Comparison of ENCODE assay signal across 8 cellular contexts in the genomic region with DNA sequence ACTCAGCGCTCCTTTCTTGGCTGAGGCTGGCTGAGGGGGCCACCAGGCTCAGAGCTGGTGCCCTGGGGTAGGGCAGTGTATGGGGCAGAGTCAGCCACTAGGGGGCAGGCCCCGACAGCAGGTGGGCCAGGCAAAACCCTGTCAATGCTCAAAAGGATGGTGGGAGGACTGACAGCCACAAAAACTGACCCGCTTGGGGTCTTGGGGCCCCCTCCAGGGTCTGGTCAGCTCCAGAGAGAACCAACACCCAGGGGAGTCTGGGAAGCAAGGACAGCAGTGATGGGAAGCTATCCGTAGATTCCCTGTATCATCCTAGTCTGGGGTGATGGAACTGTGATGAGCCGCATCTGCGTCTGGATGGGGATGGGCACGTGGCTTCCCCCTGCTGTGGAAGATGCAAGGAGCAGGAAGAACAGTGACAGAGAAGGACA.
DNase-seq lines count a peak whose midpoint lies in the region; ATAC-seq and TF ChIP-seq lines count a peak whose summit lies in the region.

No MANE protein-coding gene starts in this region.

- no peaks in the 10 kb centered on the region for H3K36me3 Mint-ChIP-seq in CD14-positive monocyte
- H3K36me3 Mint-ChIP-seq in natural killer cell treated with Interleukin-12 subunit alpha and Interleukin-12 subunit beta and Interleukin-15 and Interleukin-18, amount 100 ng/mL, for 72 hours, result no peaks in the 10 kb centered on the region

- H3K9me3 Mint-ChIP-seq in CD14-positive monocyte, result no peaks in the 10 kb centered on the region
- H3K9me3 Mint-ChIP-seq in natural killer cell treated with Interleukin-12 subunit alpha and Interleukin-12 subunit beta and Interleukin-15 and Interleukin-18, amount 100 ng/mL, for 72 hours, result no peaks in the 10 kb centered on the region

- no peak for TF ChIP-seq POLR2A in vagina (IDR thresholded peaks at IDR 0.05)

- ATAC-seq in GM18868 (IDR thresholded peaks at IDR 0.05; ENCODE audit: unreplicated experiment), result peak; percentile 80
- peak; percentile 50 to 63 for ATAC-seq in natural killer cell treated with Interleukin-12 subunit alpha and Interleukin-12 subunit beta and Interleukin-15 and Interleukin-18, amount 100 ng/mL, for 72 hours
- ATAC-seq in HG03460 (IDR thresholded peaks at IDR 0.05; ENCODE audit: unreplicated experiment), result no peak

- no peak overlapping the region for H3K27ac ChIP-seq in VCaP
- H3K27ac ChIP-seq in vagina, result no peak overlapping the region

- H3K4me3 ChIP-seq in epithelial cell of esophagus (ENCODE audit: low read length), result no peak overlapping the region
- H3K4me3 ChIP-seq in vagina, result no peak overlapping the region

- peaks cover 0 to 3% (median 1%) of the 10 kb centered on the region in 3 donors for H3K27me3 Mint-ChIP-seq in CD14-positive monocyte (ENCODE audit: low read depth in 3 of 3)
- no peaks in the 10 kb centered on the region for H3K27me3 Mint-ChIP-seq in natural killer cell treated with Interleukin-12 subunit alpha and Interleukin-12 subunit beta and Interleukin-15 and Interleukin-18, amount 100 ng/mL, for 72 hours

- no peaks in the 10 kb centered on the region for H3K4me1 Mint-ChIP-seq in CD14-positive monocyte
- H3K4me1 Mint-ChIP-seq in natural killer cell treated with Interleukin-12 subunit alpha and Interleukin-12 subunit beta and Interleukin-15 and Interleukin-18, amount 100 ng/mL, for 72 hours (ENCODE audit: low read depth in 2 of 2), result no peaks in the 10 kb centered on the region

- DNase-seq in CD14-positive monocyte (ENCODE audit: low spot score), result no peak
- DNase-seq in HuH-7.5 (ENCODE audit: low spot score), result peak; percentile 58
- peak; percentile 41 for DNase-seq in epithelial cell of esophagus (ENCODE audit: low read depth)
- DNase-seq in natural killer cell treated with Interleukin-12 subunit alpha and Interleukin-12 subunit beta and Interleukin-15 and Interleukin-18, amount 100 ng/mL, for 72 hours (ENCODE audit: low spot score), result no peak
- no peak for DNase-seq in vagina (ENCODE audit: extremely low spot score in 2 of 2)

- intact Hi-C loops in CD14-positive monocyte (cut with micrococcal nuclease) (loop anchor here (5.0 kb wide), 1 partner anchor 1693 kb away; no protein-coding TSS in a partner anchor), vagina (cut with DNase I) (no loop called here)

- H3K36me3 ChIP-seq in vagina, result no peaks in the 10 kb centered on the region

- H3K9me3 ChIP-seq in vagina, result no peaks in the 10 kb centered on the region

- no peak overlapping the region for H3K27ac Mint-ChIP-seq in CD14-positive monocyte
- no peak overlapping the region for H3K27ac Mint-ChIP-seq in natural killer cell treated with Interleukin-12 subunit alpha and Interleukin-12 subunit beta and Interleukin-15 and Interleukin-18, amount 100 ng/mL, for 72 hours

- TF ChIP-seq CTCF in CD14-positive monocyte (IDR thresholded peaks at IDR 0.05), result peak; percentile 72
- TF ChIP-seq CTCF in VCaP (conservative IDR thresholded peaks at IDR 0.05), result peak; percentile 98
- TF ChIP-seq CTCF in epithelial cell of esophagus (IDR thresholded peaks at IDR 0.05; ENCODE audit: insufficient read depth, low read depth, low read length, missing control alignments), result peak; percentile 85
- peak; percentile 61 to 81 (median 63) for TF ChIP-seq CTCF in vagina (IDR thresholded peaks at IDR 0.05)

- H3K4me1 ChIP-seq in vagina, result peaks cover 16% of the 10 kb centered on the region

- H3K4me3 Mint-ChIP-seq in CD14-positive monocyte, result no peak overlapping the region
- no peak overlapping the region for H3K4me3 Mint-ChIP-seq in natural killer cell treated with Interleukin-12 subunit alpha and Interleukin-12 subunit beta and Interleukin-15 and Interleukin-18, amount 100 ng/mL, for 72 hours

- H3K27me3 ChIP-seq in vagina, result no peaks in the 10 kb centered on the region

Comparison
In these comparisons a context has a peak if more than half of its experiments do, and no peak if none do; other contexts are left out.
1. DNase-seq: peak in HuH-7.5 (single experiment) and epithelial cell of esophagus (single experiment); none in CD14-positive monocyte (single experiment), natural killer cell treated with Interleukin-12 subunit alpha and Interleukin-12 subunit beta and Interleukin-15 and Interleukin-18, amount 100 ng/mL, for 72 hours (single experiment) and vagina (0 of 2).
2. Peak in every context shown above with its lines, with median percentiles within 50 percentile points of each other: CTCF ChIP-seq.